ENCODE assay signal across 1 cellular context in genomic region chr7:28290496-28290895, GRCh38.
TF ChIP-seq lines count a peak whose summit lies in the region.

No MANE protein-coding gene starts in this region.

TF ChIP-seq in WTC11, 78 proteins besides CTCF, POLR2A, EP300 and RAD21 (continued from another document):
- no peak for TF ChIP-seq ZNF425 (CRISPR knock-in tag; conservative IDR thresholded peaks at IDR 0.05)
- no peak for TF ChIP-seq ZNF232 (CRISPR knock-in tag; IDR thresholded peaks at IDR 0.05)
- no peak for TF ChIP-seq MXD4 (CRISPR knock-in tag; IDR thresholded peaks at IDR 0.05; ENCODE audit: borderline replicate concordance)
- no peak for TF ChIP-seq ZNF423 (CRISPR knock-in tag; IDR thresholded peaks at IDR 0.05)
- TF ChIP-seq ZNF512 (CRISPR knock-in tag; IDR thresholded peaks at IDR 0.05; ENCODE audit: borderline replicate concordance): no peak
- TF ChIP-seq HMGXB4 (CRISPR knock-in tag; IDR thresholded peaks at IDR 0.05): no peak
- no peak for TF ChIP-seq CREM (CRISPR knock-in tag; IDR thresholded peaks at IDR 0.05)
- TF ChIP-seq ESRRA (CRISPR knock-in tag; IDR thresholded peaks at IDR 0.05; ENCODE audit: borderline replicate concordance): no peak
- no peak for TF ChIP-seq IRF2 (CRISPR knock-in tag; IDR thresholded peaks at IDR 0.05; ENCODE audit: borderline replicate concordance, low read depth)
- TF ChIP-seq ZNF138 (CRISPR knock-in tag; conservative IDR thresholded peaks at IDR 0.05): no peak
- TF ChIP-seq ZBTB21 (CRISPR knock-in tag; IDR thresholded peaks at IDR 0.05; ENCODE audit: borderline replicate concordance): no peak
- TF ChIP-seq ZSCAN18 (CRISPR knock-in tag; IDR thresholded peaks at IDR 0.05): no peak
